Comparison of ENCODE assay signal across 25 cellular contexts in the genomic region with DNA sequence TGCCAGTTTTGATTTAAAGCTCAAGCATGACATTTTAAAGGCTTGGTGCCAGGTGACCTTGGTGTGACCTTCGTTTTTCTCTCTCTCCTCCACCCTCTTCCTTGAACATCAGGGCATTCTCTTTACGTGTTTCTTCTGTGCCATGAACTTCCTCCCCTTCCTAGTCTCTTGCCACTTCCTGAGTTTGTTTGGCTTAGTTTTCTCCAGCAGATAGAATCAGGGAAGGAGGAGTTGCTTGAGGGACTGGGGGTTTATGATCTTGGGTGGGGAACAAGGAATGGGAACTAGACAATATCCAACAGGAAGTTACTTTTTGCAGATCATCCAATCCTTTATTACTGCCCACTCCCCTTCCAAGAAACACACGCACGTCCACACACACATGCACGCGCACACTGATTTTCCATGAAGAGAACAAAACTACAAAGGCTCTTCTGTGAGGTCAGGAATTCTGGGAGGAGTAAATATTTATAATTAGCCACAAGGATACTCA.
DNase-seq lines count a peak whose midpoint lies in the region; ATAC-seq and TF ChIP-seq lines count a peak whose summit lies in the region.
"Had no signal": no experiment of that assay in that cellular context is flagged by ENCODE, and none has a peak within 500 bp of the region (broad histone marks: within the 10 kb centered on the region; RNA-seq: fewer than 3 reads in every experiment).

No MANE protein-coding gene starts in this region.

- no peaks in the 10 kb centered on the region for H3K9me3 Mint-ChIP-seq in dendritic cell treated with granulocyte-macrophage colony-stimulating factor and Interleukin-4, amounts not matched to agents 40 ng/mL and 50 ng/mL, for 4 days
- no peaks in the 10 kb centered on the region for H3K9me3 Mint-ChIP-seq in naive thymus-derived CD8-positive, alpha-beta T cell
- H3K9me3 Mint-ChIP-seq: activated naive CD8-positive, alpha-beta T cell treated with anti-CD3 and anti-CD28 coated beads for 36 hours; CD8-positive, alpha-beta memory T cell; stimulated activated naive B cell treated with anti-CD40 and anti-IgM and Interleukin-4, amounts not matched to agents 10 μg/mL and 1 μg/mL and 100 μg/mL, for 72 hours had no signal

- no peaks in the 10 kb centered on the region for H3K27me3 ChIP-seq in heart right ventricle
- no peaks in the 10 kb centered on the region for H3K27me3 ChIP-seq in right atrium auricular region
- H3K27me3 ChIP-seq in lower lobe of right lung (ENCODE audit: low read depth), result no peaks in the 10 kb centered on the region
- H3K27me3 ChIP-seq in upper lobe of left lung, result no peaks in the 10 kb centered on the region
- H3K27me3 ChIP-seq: hepatocyte, tibial artery had no signal

- H3K36me3 Mint-ChIP-seq in dendritic cell treated with granulocyte-macrophage colony-stimulating factor and Interleukin-4, amounts not matched to agents 40 ng/mL and 50 ng/mL, for 4 days (ENCODE audit: low read depth), result no peaks in the 10 kb centered on the region
- peaks cover 19 to 40% (median 34%) of the 10 kb centered on the region in 3 donors for H3K36me3 Mint-ChIP-seq in naive thymus-derived CD8-positive, alpha-beta T cell

- H3K4me3 ChIP-seq in heart right ventricle, result no peak overlapping the region
- H3K4me3 ChIP-seq in right atrium auricular region, result no peak overlapping the region
- no peak overlapping the region for H3K4me3 ChIP-seq in lower lobe of right lung
- no peak overlapping the region for H3K4me3 ChIP-seq in upper lobe of left lung
- H3K4me3 ChIP-seq: hepatocyte, prostate gland, tibial artery had no signal

- H3K4me1 ChIP-seq in heart right ventricle (peaks cover 0 to 55% (median 11%) of the 10 kb centered on the region in 9 donors), right atrium auricular region (peaks cover 0 to 14% of the 10 kb centered on the region in 2 donors), lower lobe of right lung (peaks cover 54% of the 10 kb centered on the region), upper lobe of left lung (peaks cover 34 to 59% (median 52%) of the 10 kb centered on the region in 4 donors)
- H3K4me1 ChIP-seq: prostate gland, tibial artery had no signal

- peaks cover 54% of the 10 kb centered on the region for H3K4me1 Mint-ChIP-seq in dendritic cell treated with granulocyte-macrophage colony-stimulating factor and Interleukin-4, amounts not matched to agents 40 ng/mL and 50 ng/mL, for 4 days (ENCODE audit: low read depth)
- peaks cover 7 to 10% (median 7%) of the 10 kb centered on the region in 4 donors for H3K4me1 Mint-ChIP-seq in naive thymus-derived CD8-positive, alpha-beta T cell

- H3K36me3 ChIP-seq in heart right ventricle (peaks cover 0 to 34% (median 0%) of the 10 kb centered on the region in 9 donors), right atrium auricular region (peaks cover 8% of the 10 kb centered on the region), lower lobe of right lung (peaks cover 32% of the 10 kb centered on the region), upper lobe of left lung (peaks cover 0 to 32% (median 21%) of the 10 kb centered on the region in 4 donors)
- H3K36me3 ChIP-seq: prostate gland had no signal

- POLR2A ChIA-PET in naive thymus-derived CD8-positive, alpha-beta T cell (lab: Charles Lee), result no interaction called here

- intact Hi-C loops in heart right ventricle (cut with DNase I) (no loop called here), lower lobe of right lung (cut with DNase I) (no loop called here)
- intact Hi-C loops in dendritic cell treated with granulocyte-macrophage colony-stimulating factor and Interleukin-4, amounts not matched to agents 40 ng/mL and 50 ng/mL, for 4 days (cut with micrococcal nuclease), result no loop called here

- 59 to 68% methylated on average over 6 of the region's 6 CpGs for WGBS in heart right ventricle, 2 donors
- 59 to 63% methylated on average over 6 of the region's 6 CpGs for WGBS in upper lobe of left lung, 2 donors

- TF ChIP-seq CTCF in heart right ventricle (IDR thresholded peaks at IDR 0.05) (no peak), right atrium auricular region (IDR thresholded peaks at IDR 0.05) (no peak), lower lobe of right lung (IDR thresholded peaks at IDR 0.05) (no peak), upper lobe of left lung (IDR thresholded peaks at IDR 0.05) (no peak)

- H3K27ac ChIP-seq in heart right ventricle, result peak overlapping the region in 8 of 10 donors; percentile 6 to 77 (median 42)
- H3K27ac ChIP-seq in right atrium auricular region, result peak overlapping the region in 1 of 2 donors; percentile 2
- H3K27ac ChIP-seq in lower lobe of right lung, result peak overlapping the region; percentile 68
- H3K27ac ChIP-seq in upper lobe of left lung, result peak overlapping the region; percentile 69 to 90 (median 80)
- H3K27ac ChIP-seq: epithelial cell of prostate, hepatocyte, prostate gland, tibial artery had no signal

- TF ChIP-seq EP300 in upper lobe of left lung (IDR thresholded peaks at IDR 0.05), result peak; percentile 69 to 96 (median 85)

- ATAC-seq in heart right ventricle, result peak in 4 of 8 donors; percentile 12 to 37 (median 18)
- peak in 1 of 2 donors; percentile 35 for ATAC-seq in lower lobe of right lung
- ATAC-seq in upper lobe of left lung (ENCODE audit: low FRiP score in 2 of 2), result peak; percentile 46 to 47
- no peak for ATAC-seq in naive thymus-derived CD8-positive, alpha-beta T cell
- ATAC-seq: left lobe of liver; stimulated activated naive B cell treated with anti-CD40 and anti-IgM and Interleukin-4, amounts not matched to agents 10 μg/mL and 1 μg/mL and 100 μg/mL, for 72 hours had no signal

- H3K27ac Mint-ChIP-seq in dendritic cell treated with granulocyte-macrophage colony-stimulating factor and Interleukin-4, amounts not matched to agents 40 ng/mL and 50 ng/mL, for 4 days, result peak overlapping the region; percentile 82
- H3K27ac Mint-ChIP-seq in naive thymus-derived CD8-positive, alpha-beta T cell, result peak overlapping the region in 1 of 10 donors; percentile 66
- H3K27ac Mint-ChIP-seq: activated naive CD8-positive, alpha-beta T cell treated with anti-CD3 and anti-CD28 coated beads for 36 hours; stimulated activated naive B cell treated with anti-CD40 and anti-IgM and Interleukin-4, amounts not matched to agents 10 μg/mL and 1 μg/mL and 100 μg/mL, for 72 hours had no signal

- TF ChIP-seq POLR2A in upper lobe of left lung (IDR thresholded peaks at IDR 0.05), result no peak

- H3K9me3 ChIP-seq in heart right ventricle (no peaks in the 10 kb centered on the region), right atrium auricular region (no peaks in the 10 kb centered on the region), lower lobe of right lung (no peaks in the 10 kb centered on the region), upper lobe of left lung (no peaks in the 10 kb centered on the region)
- H3K9me3 ChIP-seq: prostate gland, tibial artery had no signal

- H3K4me3 Mint-ChIP-seq in dendritic cell treated with granulocyte-macrophage colony-stimulating factor and Interleukin-4, amounts not matched to agents 40 ng/mL and 50 ng/mL, for 4 days, result no peak overlapping the region
- no peak overlapping the region for H3K4me3 Mint-ChIP-seq in naive thymus-derived CD8-positive, alpha-beta T cell
- H3K4me3 Mint-ChIP-seq: activated naive CD8-positive, alpha-beta T cell treated with anti-CD3 and anti-CD28 coated beads for 36 hours; CD8-positive, alpha-beta memory T cell; neural crest cell; stimulated activated naive B cell treated with anti-CD40 and anti-IgM and Interleukin-4, amounts not matched to agents 10 μg/mL and 1 μg/mL and 100 μg/mL, for 72 hours had no signal

- DNase-seq in heart right ventricle (no peak), right atrium auricular region (ENCODE audit: low spot score) (no peak), lower lobe of right lung (no peak), upper lobe of left lung (peak in 1 of 2 donors; percentile 30), RPMI8226 (no peak), anterior cingulate cortex (lab: John Stamatoyannopoulos, UW) (no peak)
- no peak for DNase-seq in naive thymus-derived CD8-positive, alpha-beta T cell
- DNase-seq: activated CD4-positive, alpha-beta T cell treated with anti-CD3 and anti-CD28 coated beads, Interleukin-2, amount 50 U/mL, for 48 hours; activated CD4-positive, CD25-positive, alpha-beta regulatory T cell; activated naive CD8-positive, alpha-beta T cell treated with anti-CD3 and anti-CD28 coated beads for 36 hours; CD8-positive, alpha-beta memory T cell; DMS153; HCEC 1CT; NCI-H82; small intestine; stimulated activated CD4-positive, alpha-beta T cell treated with anti-CD3 and anti-CD28 coated beads, Interleukin-4, amount 100 ng/mL, for 1 hour; stimulated activated naive B cell treated with anti-CD40 and anti-IgM and Interleukin-4, amounts not matched to agents 10 μg/mL and 1 μg/mL and 100 μg/mL, for 72 hours; T1000; tibial artery had no signal

- H3K27me3 Mint-ChIP-seq in dendritic cell treated with granulocyte-macrophage colony-stimulating factor and Interleukin-4, amounts not matched to agents 40 ng/mL and 50 ng/mL, for 4 days, result no peaks in the 10 kb centered on the region
- no peaks in the 10 kb centered on the region for H3K27me3 Mint-ChIP-seq in naive thymus-derived CD8-positive, alpha-beta T cell
- H3K27me3 Mint-ChIP-seq: activated naive CD8-positive, alpha-beta T cell treated with anti-CD3 and anti-CD28 coated beads for 36 hours; CD8-positive, alpha-beta memory T cell; stimulated activated naive B cell treated with anti-CD40 and anti-IgM and Interleukin-4, amounts not matched to agents 10 μg/mL and 1 μg/mL and 100 μg/mL, for 72 hours had no signal

Comparison
In these comparisons a context has a peak if more than half of its experiments do, and no peak if none do; other contexts are left out.
1. ATAC-seq: peak in upper lobe of left lung (2 of 2); none in naive thymus-derived CD8-positive, alpha-beta T cell (0 of 2).